In genomic region chr5:135398855-135399837, GRCh38 we compare ENCODE assay signal across 8 cellular contexts. TPM values are rescaled to one million over a fixed set of nuclear protein-coding genes. Genes with fewer than 3 reads are reported as not detected.
DNase-seq lines count a peak whose midpoint lies in the region; ATAC-seq and TF ChIP-seq lines count a peak whose summit lies in the region.

Gene MACROH2A1, minus strand, starts transcription at chr5:135399231. Its CDS starts 10,138 bp downstream, at chr5:135389093.

- peaks cover 38% of the 10 kb centered on the region for H4K20me1 ChIP-seq in GM23338 (replicated peaks; ENCODE audit: insufficient read depth)
- H4K20me1 ChIP-seq in Loucy (ENCODE audit: insufficient read depth, low read length, poor library complexity, severe bottlenecking): peaks cover 45% of the 10 kb centered on the region
- H4K20me1 ChIP-seq in SU-DHL-6 (ENCODE audit: low read depth, low read length): peaks cover 22% of the 10 kb centered on the region; the same call in 1 of the 2 replicates

- intact Hi-C loops in Right ventricle myocardium inferior (cut with DNase I) (loop anchor here (2.0 kb wide), 2 partner anchors 30 to 42 kb away; no protein-coding TSS in a partner anchor), tibial artery (cut with DNase I; ENCODE audit: low total_unique reads) (no loop called here)

- H3K27me3 Mint-ChIP-seq in GM23338 (ENCODE audit: insufficient read depth, low read depth, poor library complexity): peaks cover 36% of the 10 kb centered on the region
- peaks cover 4% of the 10 kb centered on the region for H3K27me3 Mint-ChIP-seq in activated naive CD8-positive, alpha-beta T cell treated with anti-CD3 and anti-CD28 coated beads for 36 hours

- H3K4me3 ChIP-seq in GM23338: peak within 1 kb of the TSS; percentile 78
- H3K4me3 ChIP-seq in Loucy (ENCODE audit: low read length, poor library complexity, severe bottlenecking): peak within 1 kb of the TSS; percentile 84
- H3K4me3 ChIP-seq in SU-DHL-6 (ENCODE audit: insufficient read depth, low read length, poor library complexity, severe bottlenecking): peak within 1 kb of the TSS; percentile 97
- H3K4me3 ChIP-seq in parathyroid adenoma (ENCODE audit: low read depth, low read length): peak within 1 kb of the TSS; percentile 65
- H3K4me3 ChIP-seq in tibial artery: peak within 1 kb of the TSS; percentile 74 to 88

- peaks cover 66% of the 10 kb centered on the region for H3K4me1 Mint-ChIP-seq in GM23338
- H3K4me1 Mint-ChIP-seq in activated naive CD8-positive, alpha-beta T cell treated with anti-CD3 and anti-CD28 coated beads for 36 hours: peaks cover 39% of the 10 kb centered on the region

- peak within 1 kb of the TSS; percentile 77 for H3K27ac Mint-ChIP-seq in GM23338
- H3K27ac Mint-ChIP-seq in activated naive CD8-positive, alpha-beta T cell treated with anti-CD3 and anti-CD28 coated beads for 36 hours: peak within 1 kb of the TSS; percentile 83

- peak within 1 kb of the TSS; percentile 81 for H3K4me3 Mint-ChIP-seq in GM23338
- H3K4me3 Mint-ChIP-seq in activated naive CD8-positive, alpha-beta T cell treated with anti-CD3 and anti-CD28 coated beads for 36 hours: peak within 1 kb of the TSS; percentile 85

- no peaks in the 10 kb centered on the region; the same call in 2 of the 3 replicates for H3K9me3 Mint-ChIP-seq in GM23338
- no peaks in the 10 kb centered on the region for H3K9me3 Mint-ChIP-seq in activated naive CD8-positive, alpha-beta T cell treated with anti-CD3 and anti-CD28 coated beads for 36 hours

- no peaks in the 10 kb centered on the region for H3K36me3 Mint-ChIP-seq in GM23338 (ENCODE audit: low read depth)
- peaks cover 13% of the 10 kb centered on the region for H3K36me3 Mint-ChIP-seq in activated naive CD8-positive, alpha-beta T cell treated with anti-CD3 and anti-CD28 coated beads for 36 hours

- no peaks in the 10 kb centered on the region for H3K9me2 ChIP-seq in GM23338 (ENCODE audit: insufficient read depth)
- no peaks in the 10 kb centered on the region for H3K9me2 ChIP-seq in Loucy (replicated peaks; ENCODE audit: low read depth, low read length)
- no peaks in the 10 kb centered on the region for H3K9me2 ChIP-seq in SU-DHL-6 (replicated peaks; ENCODE audit: insufficient read depth, low read length)

- peak; percentile 80 for DNase-seq in G401 (ENCODE audit: low spot score)
- DNase-seq in GM23338 (ENCODE audit: low spot score): peak; percentile 89
- DNase-seq in activated naive CD8-positive, alpha-beta T cell treated with anti-CD3 and anti-CD28 coated beads for 36 hours: peak; percentile 88
- DNase-seq in Right ventricle myocardium inferior (ENCODE audit: missing footprints): peak; percentile 97
- peak; percentile 88 to 93 for DNase-seq in tibial artery

- H3K9me3 ChIP-seq in Loucy (ENCODE audit: insufficient read depth, low read depth, low read length) (no peaks in the 10 kb centered on the region), SU-DHL-6 (ENCODE audit: insufficient read depth, low read length) (no peaks in the 10 kb centered on the region), parathyroid adenoma (ENCODE audit: control insufficient read depth, low read length) (no peaks in the 10 kb centered on the region), tibial artery (no peaks in the 10 kb centered on the region)

- H3K4me1 ChIP-seq in GM23338 (ENCODE audit: insufficient read depth) (peaks cover 48% of the 10 kb centered on the region), Loucy (ENCODE audit: insufficient read depth, low read length, poor library complexity, severe bottlenecking) (peaks cover 49% of the 10 kb centered on the region), parathyroid adenoma (peaks cover 6% of the 10 kb centered on the region), tibial artery (peaks cover 0 to 44% (median 31%) of the 10 kb centered on the region in 4 donors)

- H3K27me3 ChIP-seq in GM23338 (ENCODE audit: insufficient read depth): peaks cover 82% of the 10 kb centered on the region
- peaks cover 5% of the 10 kb centered on the region for H3K27me3 ChIP-seq in Loucy (ENCODE audit: insufficient read depth, low read length, poor library complexity, severe bottlenecking)
- H3K27me3 ChIP-seq in SU-DHL-6 (ENCODE audit: low read length): no peaks in the 10 kb centered on the region
- no peaks in the 10 kb centered on the region for H3K27me3 ChIP-seq in parathyroid adenoma (ENCODE audit: control insufficient read depth, insufficient read depth, low read length)
- no peaks in the 10 kb centered on the region for H3K27me3 ChIP-seq in tibial artery

- H3K79me2 ChIP-seq in GM23338 (replicated peaks; ENCODE audit: insufficient read depth): peaks cover 34% of the 10 kb centered on the region
- H3K79me2 ChIP-seq in Loucy (ENCODE audit: insufficient read depth, low read length): peaks cover 70% of the 10 kb centered on the region
- H3K79me2 ChIP-seq in SU-DHL-6 (ENCODE audit: insufficient read depth, low read length): peaks cover 46% of the 10 kb centered on the region
- H3K79me2 ChIP-seq in parathyroid adenoma: peaks cover 31% of the 10 kb centered on the region

- H3F3A ChIP-seq in GM23338 (replicated peaks; ENCODE audit: low read depth): peaks cover 15% of the 10 kb centered on the region
- H3F3A ChIP-seq in Loucy (ENCODE audit: low read depth): no peaks in the 10 kb centered on the region
- H3F3A ChIP-seq in SU-DHL-6 (ENCODE audit: insufficient read depth): no peaks in the 10 kb centered on the region

- H2AFZ ChIP-seq in GM23338 (peak within 1 kb of the TSS; percentile 84), Loucy (ENCODE audit: low read length) (peak within 1 kb of the TSS; percentile 83), SU-DHL-6 (ENCODE audit: low read depth, low read length, severe bottlenecking) (peak within 1 kb of the TSS; percentile 98), parathyroid adenoma (peak within 1 kb of the TSS; percentile 99)

- TF ChIP-seq CTCF in GM23338 (conservative IDR thresholded peaks at IDR 0.05; ENCODE audit: low read depth in 2 of 2) (no peak), Loucy (conservative IDR thresholded peaks at IDR 0.05; ENCODE audit: low read length) (no peak), SU-DHL-6 (IDR thresholded peaks at IDR 0.05; ENCODE audit: insufficient read depth, low read length, poor library complexity, severe bottlenecking) (no peak), parathyroid adenoma (IDR thresholded peaks at IDR 0.05) (no peak), tibial artery (IDR thresholded peaks at IDR 0.05) (no peak)

- peak; percentile 42 for ATAC-seq in GM23338
- ATAC-seq in Right ventricle myocardium inferior: peak; percentile 96

- no peak within 1 kb of the TSS for H3K27ac ChIP-seq in GM23338 (ENCODE audit: low read depth)
- peak within 1 kb of the TSS; percentile 72 for H3K27ac ChIP-seq in SU-DHL-6 (ENCODE audit: low read depth, low read length)
- H3K27ac ChIP-seq in parathyroid adenoma: peak within 1 kb of the TSS; percentile 72
- peak within 1 kb of the TSS; percentile 74 to 85 for H3K27ac ChIP-seq in tibial artery

- in situ Hi-C loops in G401 (cut with HindIII; ENCODE audit: low sequenced_read_pairs): no loop called here

- H3K36me3 ChIP-seq in GM23338 (ENCODE audit: insufficient read depth): no peaks in the 10 kb centered on the region
- no peaks in the 10 kb centered on the region for H3K36me3 ChIP-seq in Loucy (ENCODE audit: insufficient read depth, low read length)
- H3K36me3 ChIP-seq in SU-DHL-6 (ENCODE audit: low read length): no peaks in the 10 kb centered on the region
- H3K36me3 ChIP-seq in parathyroid adenoma (ENCODE audit: control insufficient read depth, insufficient read depth, low read length): no peaks in the 10 kb centered on the region
- no peaks in the 10 kb centered on the region for H3K36me3 ChIP-seq in tibial artery

- H3K9ac ChIP-seq in Loucy (ENCODE audit: low read depth, low read length, poor library complexity, severe bottlenecking) (peak within 1 kb of the TSS; percentile 99), SU-DHL-6 (ENCODE audit: low read length) (peak within 1 kb of the TSS; percentile 99), parathyroid adenoma (peak within 1 kb of the TSS; percentile 59)

- H3K4me2 ChIP-seq in GM23338 (peak within 1 kb of the TSS; percentile 88), Loucy (ENCODE audit: low read depth, low read length, poor library complexity, severe bottlenecking) (peak within 1 kb of the TSS; percentile 95), SU-DHL-6 (ENCODE audit: low read depth, low read length, poor library complexity, severe bottlenecking) (peak within 1 kb of the TSS; percentile 70), parathyroid adenoma (ENCODE audit: low read length) (peak within 1 kb of the TSS; percentile 85)

TF ChIP-seq in GM23338, 12 proteins besides CTCF, POLR2A, EP300 and RAD21:
- TF ChIP-seq CREB1 (CRISPR knock-in tag; IDR thresholded peaks at IDR 0.05; ENCODE audit: low read depth): peak; percentile 66
- TF ChIP-seq POLR2AphosphoS5 (IDR thresholded peaks at IDR 0.05; ENCODE audit: low read depth): peak; percentile 63
- peak; percentile 57 for TF ChIP-seq EZH2 (IDR thresholded peaks at IDR 0.05; ENCODE audit: low read depth, unreplicated experiment)
- no peak for TF ChIP-seq ZNF114 (CRISPR knock-in tag; IDR thresholded peaks at IDR 0.05)
- no peak for TF ChIP-seq STAT1 (IDR thresholded peaks at IDR 0.05; ENCODE audit: unreplicated experiment)

RNA-seq across cellular contexts. Expression of gene MACROH2A1, which starts in this region (rescaled TPM):
- 912 and 1,162 TPM in 2 replicates for total RNA-seq in G401 (2014; rRNA removed; shearing (Covaris generic))
- 64.9 and 81.6 TPM in 2 replicates for total RNA-seq in GM23338 (2014; rRNA removed; shearing (Covaris generic))
- 50.5 and 64.9 TPM in 2 replicates for polyA plus RNA-seq in GM23338 (2016; fragmentation: Nextera tagmentation; extraction: Ambion mirVana)
- total RNA-seq in activated naive CD8-positive, alpha-beta T cell treated with anti-CD3 and anti-CD28 coated beads for 36 hours: 100 to 1,000 TPM; 201 to 208 TPM
- total RNA-seq in Right ventricle myocardium inferior: 104 TPM
